In the genomic region with DNA sequence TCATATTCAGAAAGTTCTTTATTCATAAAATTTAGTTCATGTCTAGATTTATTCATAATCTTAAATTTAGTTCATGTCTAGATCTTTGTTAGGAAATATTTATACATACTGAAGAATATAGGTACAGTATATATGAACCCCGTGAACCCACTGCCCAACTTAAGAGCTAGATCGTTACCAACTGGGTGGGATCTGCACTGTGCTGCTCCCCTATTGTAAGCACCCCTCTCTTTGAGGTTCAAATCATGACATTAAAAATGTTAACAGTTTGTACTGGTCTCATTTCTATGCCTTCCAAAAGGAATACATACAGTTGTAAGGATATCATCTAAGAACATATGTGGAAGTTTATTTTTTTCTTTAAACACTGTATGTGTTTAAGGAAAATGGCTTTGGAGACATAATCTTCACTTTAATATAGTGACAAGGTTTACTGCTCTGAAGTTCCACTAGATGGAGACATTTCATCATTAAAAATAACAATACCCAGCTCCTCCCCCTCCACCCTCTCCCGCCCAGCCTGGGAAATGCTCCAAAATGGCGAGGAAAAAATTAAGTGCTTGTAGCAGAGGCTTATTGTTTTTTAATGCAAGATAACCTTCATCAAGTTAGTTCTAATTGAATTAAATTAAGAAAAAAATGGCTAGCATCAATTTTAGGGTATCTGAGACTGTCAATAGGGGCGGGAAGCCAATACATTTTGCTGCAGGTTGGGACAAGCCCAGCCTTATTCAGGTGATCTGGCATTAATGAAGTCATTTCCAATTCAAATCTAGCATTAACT, we compare ENCODE assay signal across 8 cellular contexts.
DNase-seq lines count a peak whose midpoint lies in the region; ATAC-seq and TF ChIP-seq lines count a peak whose summit lies in the region.

No MANE protein-coding gene starts in this region.

- peak overlapping the region; percentile 87 to 97 (median 93) for H3K27ac Mint-ChIP-seq in brain

- peak overlapping the region; percentile 41 to 79 (median 73) for H3K4me3 Mint-ChIP-seq in brain

- peaks cover 65% of the 10 kb centered on the region for H3K36me3 Mint-ChIP-seq in brain

- peak; percentile 83 for ATAC-seq in HG02798 (IDR thresholded peaks at IDR 0.05; ENCODE audit: poor library complexity, unreplicated experiment)

- no peak overlapping the region for H3K27ac ChIP-seq in 22Rv1

- peaks cover 80% of the 10 kb centered on the region for H3K4me1 Mint-ChIP-seq in brain

- TF ChIP-seq CTCF in 22Rv1 (IDR thresholded peaks at IDR 0.05) (peak; percentile 72), GM12874 (IDR thresholded peaks at IDR 0.05; ENCODE audit: insufficient read depth, low read depth, low read length) (peak; percentile 16), brain (conservative IDR thresholded peaks at IDR 0.05) (peak; percentile 87)

- H3K27me3 Mint-ChIP-seq in brain: peaks cover 3% of the 10 kb centered on the region

- no peaks in the 10 kb centered on the region for H3K9me3 Mint-ChIP-seq in brain

- peak; percentile 52 for DNase-seq in NCI-H1417 treated with DMSO at 0.1 percent for 48 hours (lab: John Stamatoyannopoulos, UW)
- peak in 4 of 5 experiments; percentile 28 to 73 (median 60) for DNase-seq in T-helper 2 cell
- DNase-seq in iPS-NIHi11 (ENCODE audit: low spot score): peak; percentile 79
- DNase-seq in smooth muscle cell of the brain vasculature (ENCODE audit: low read depth, low spot score): peak; percentile 63

Comparison
In these comparisons a context has a peak if more than half of its experiments do, and no peak if none do; other contexts are left out.
1. CTCF ChIP-seq: peak in every context shown above with its lines; median percentile 87 in brain; 72 in 22Rv1; 16 in GM12874.